2 cellular contexts compared by ENCODE assay signal in genomic region chr7:6208573-6209328, GRCh38.
A peak's percentile ranks its signal among the peaks of the same experiment; 100 is the strongest.
TF ChIP-seq lines count a peak whose summit lies in the region.

No MANE protein-coding gene starts in this region.

TF ChIP-seq in HepG2, 621 proteins besides CTCF, POLR2A, EP300 and RAD21 (continued from another document):
- TF ChIP-seq TRIM22 (IDR thresholded peaks at IDR 0.05) (no peak), ZNF121 (CRISPR knock-in tag; IDR thresholded peaks at IDR 0.05) (peak; percentile 25; the same call in 1 of the 2 replicates)
TF ChIP-seq in HepG2: peak in this region for 1.

TF ChIP-seq in K562, 482 proteins besides CTCF, POLR2A, EP300 and RAD21 (continued from another document):
- TF ChIP-seq PBX2 (CRISPR knock-in tag; IDR thresholded peaks at IDR 0.05; ENCODE audit: low read depth), result no peak
- TF ChIP-seq PBX2 (tag; conservative IDR thresholded peaks at IDR 0.05; ENCODE audit: low read depth), result 0 out of 2 replicates have a peak, but pooled peaks have one; percentile 14
- peak; percentile 42 for TF ChIP-seq RBM25 (IDR thresholded peaks at IDR 0.05; ENCODE audit: low read depth, low read length, severe bottlenecking)
- TF ChIP-seq ZNF121 (CRISPR knock-in tag; conservative IDR thresholded peaks at IDR 0.05), result peak; percentile 85
